Comparison of ENCODE assay signal across 1 cellular context in the genomic region with DNA sequence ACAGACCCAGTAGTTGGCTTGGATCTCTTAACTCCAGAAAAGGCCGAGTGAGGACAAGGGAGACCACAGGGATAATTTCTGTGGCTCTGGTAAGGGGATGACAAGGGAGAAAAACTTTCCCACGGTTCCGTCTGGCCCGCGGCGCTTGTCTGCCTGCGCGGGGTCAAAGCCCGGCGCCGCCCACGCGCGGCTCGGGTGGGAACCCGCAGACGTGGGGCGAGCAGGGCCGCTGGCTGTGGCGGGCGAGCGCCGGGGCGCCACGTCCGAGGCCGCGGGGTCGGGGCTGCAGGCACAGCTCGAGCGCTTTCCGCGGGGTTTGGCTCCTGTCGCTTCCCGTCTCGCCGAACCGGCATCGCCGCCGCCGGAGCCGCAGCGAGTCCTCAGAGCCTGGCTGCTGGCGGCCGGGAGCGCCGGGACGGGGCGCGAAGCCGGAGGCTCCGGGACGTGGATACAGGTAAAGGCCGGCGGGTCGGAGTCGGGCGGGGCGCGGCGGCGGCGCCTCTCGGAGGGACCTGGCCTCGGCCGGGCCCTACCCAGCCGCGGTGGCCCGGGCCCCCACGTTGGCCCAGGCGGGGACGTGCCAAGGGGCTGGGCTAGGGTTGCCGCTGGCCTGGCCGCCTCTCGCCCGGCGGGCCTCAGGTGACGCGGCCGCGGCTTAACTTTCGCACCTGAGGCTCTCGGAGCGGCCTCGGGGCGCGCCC.
TF ChIP-seq lines count a peak whose summit lies in the region.

A gene with protein sequence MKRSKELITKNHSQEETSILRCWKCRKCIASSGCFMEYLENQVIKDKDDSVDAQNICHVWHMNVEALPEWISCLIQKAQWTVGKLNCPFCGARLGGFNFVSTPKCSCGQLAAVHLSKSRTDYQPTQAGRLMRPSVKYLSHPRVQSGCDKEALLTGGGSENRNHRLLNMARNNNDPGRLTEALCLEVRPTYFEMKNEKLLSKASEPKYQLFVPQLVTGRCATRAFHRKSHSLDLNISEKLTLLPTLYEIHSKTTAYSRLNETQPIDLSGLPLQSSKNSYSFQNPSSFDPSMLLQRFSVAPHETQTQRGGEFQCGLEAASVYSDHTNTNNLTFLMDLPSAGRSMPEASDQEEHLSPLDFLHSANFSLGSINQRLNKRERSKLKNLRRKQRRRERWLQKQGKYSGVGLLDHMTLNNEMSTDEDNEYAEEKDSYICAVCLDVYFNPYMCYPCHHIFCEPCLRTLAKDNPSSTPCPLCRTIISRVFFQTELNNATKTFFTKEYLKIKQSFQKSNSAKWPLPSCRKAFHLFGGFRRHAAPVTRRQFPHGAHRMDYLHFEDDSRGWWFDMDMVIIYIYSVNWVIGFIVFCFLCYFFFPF (plus strand): TSS at position 344 of the 701 bp plus-strand sequence. CDS start 34,965 bp downstream, outside the sequence.

TF ChIP-seq in H1, 55 proteins besides CTCF, POLR2A, EP300 and RAD21:
- peak; percentile 71; the same call in 1 of the 2 replicates for TF ChIP-seq SUZ12 (IDR thresholded peaks at IDR 0.05; ENCODE audit: low read length)
- no peak for TF ChIP-seq CHD2 (IDR thresholded peaks at IDR 0.05; ENCODE audit: low read length)
- TF ChIP-seq RBBP5 (IDR thresholded peaks at IDR 0.05; ENCODE audit: borderline replicate concordance, low read depth, low read length): peak; percentile 88; the same call in 1 of the 2 replicates
- peak; percentile 17; the same call in 1 of the 2 replicates for TF ChIP-seq EGR1 (IDR thresholded peaks at IDR 0.05; ENCODE audit: borderline replicate concordance, low read depth, low read length)
- TF ChIP-seq TAF1 (IDR thresholded peaks at IDR 0.05; ENCODE audit: low read depth, low read length): peak; percentile 46
- TF ChIP-seq TBP (IDR thresholded peaks at IDR 0.05; ENCODE audit: low read depth, low read length): peak; percentile 37; the same call in 1 of the 2 replicates
- TF ChIP-seq GABPA (IDR thresholded peaks at IDR 0.05; ENCODE audit: borderline replicate concordance, insufficient read depth, low read length): no peak
- TF ChIP-seq ZNF274 (IDR thresholded peaks at IDR 0.05; ENCODE audit: borderline replicate concordance, extremely low read depth, low read length): no peak
- TF ChIP-seq KDM4A (IDR thresholded peaks at IDR 0.05; ENCODE audit: low read depth, low read length, severe bottlenecking): peak; percentile 70
- TF ChIP-seq TAF7 (optimal IDR thresholded peaks at IDR 0.05; ENCODE audit: borderline replicate concordance, low read depth, low read length): peak; percentile 13
- peak; percentile 59 for TF ChIP-seq EZH2 (IDR thresholded peaks at IDR 0.05; ENCODE audit: low read depth, low read length, severe bottlenecking)
- TF ChIP-seq PHF8 (conservative IDR thresholded peaks at IDR 0.05; ENCODE audit: low read depth, low read length): 0 out of 2 replicates have a peak, but pooled peaks have one; percentile 45
- TF ChIP-seq, protein P1, sequence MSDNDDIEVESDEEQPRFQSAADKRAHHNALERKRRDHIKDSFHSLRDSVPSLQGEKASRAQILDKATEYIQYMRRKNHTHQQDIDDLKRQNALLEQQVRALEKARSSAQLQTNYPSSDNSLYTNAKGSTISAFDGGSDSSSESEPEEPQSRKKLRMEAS (IDR thresholded peaks at IDR 0.05): peak; percentile 23
TF ChIP-seq in H1: peak in this region for 10.
